ENCODE assay signal across 1 cellular context in the genomic region with DNA sequence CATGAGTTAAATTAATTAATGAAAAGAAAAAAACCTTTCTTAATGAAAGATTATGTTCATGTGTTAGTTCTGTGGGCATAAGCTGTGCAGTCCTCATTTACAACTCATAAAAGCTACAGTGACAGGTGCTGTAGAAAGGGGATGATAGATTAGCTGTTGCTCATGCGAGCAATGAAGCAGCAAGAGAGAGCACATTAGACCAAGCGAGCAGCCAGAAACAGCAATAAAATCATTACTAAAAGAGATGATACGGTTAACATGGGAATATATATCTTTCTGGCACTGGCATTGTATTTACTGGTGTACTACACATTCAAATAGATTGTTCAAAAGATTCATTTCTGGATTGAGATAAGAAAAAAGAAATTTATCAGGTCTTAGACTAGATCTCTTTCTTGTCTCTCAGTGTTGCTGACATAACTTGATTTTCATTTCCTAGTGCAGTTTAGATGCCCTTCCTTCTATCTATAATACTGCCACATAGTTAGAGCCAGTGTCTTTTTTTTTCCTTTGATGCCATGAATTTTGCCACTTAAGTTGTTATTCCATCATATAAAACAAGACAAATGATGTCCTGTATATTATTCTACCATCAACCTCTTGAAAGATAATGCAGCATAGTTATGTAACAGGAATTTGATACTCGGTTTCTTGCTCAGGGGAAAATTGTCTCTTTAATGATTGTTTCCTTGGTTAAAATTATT.
TF ChIP-seq lines count a peak whose summit lies in the region.

No MANE protein-coding gene starts in this region.

TF ChIP-seq in HEK293, 187 proteins besides CTCF, POLR2A, EP300 and RAD21 (continued from another document):
- TF ChIP-seq, protein P1, sequence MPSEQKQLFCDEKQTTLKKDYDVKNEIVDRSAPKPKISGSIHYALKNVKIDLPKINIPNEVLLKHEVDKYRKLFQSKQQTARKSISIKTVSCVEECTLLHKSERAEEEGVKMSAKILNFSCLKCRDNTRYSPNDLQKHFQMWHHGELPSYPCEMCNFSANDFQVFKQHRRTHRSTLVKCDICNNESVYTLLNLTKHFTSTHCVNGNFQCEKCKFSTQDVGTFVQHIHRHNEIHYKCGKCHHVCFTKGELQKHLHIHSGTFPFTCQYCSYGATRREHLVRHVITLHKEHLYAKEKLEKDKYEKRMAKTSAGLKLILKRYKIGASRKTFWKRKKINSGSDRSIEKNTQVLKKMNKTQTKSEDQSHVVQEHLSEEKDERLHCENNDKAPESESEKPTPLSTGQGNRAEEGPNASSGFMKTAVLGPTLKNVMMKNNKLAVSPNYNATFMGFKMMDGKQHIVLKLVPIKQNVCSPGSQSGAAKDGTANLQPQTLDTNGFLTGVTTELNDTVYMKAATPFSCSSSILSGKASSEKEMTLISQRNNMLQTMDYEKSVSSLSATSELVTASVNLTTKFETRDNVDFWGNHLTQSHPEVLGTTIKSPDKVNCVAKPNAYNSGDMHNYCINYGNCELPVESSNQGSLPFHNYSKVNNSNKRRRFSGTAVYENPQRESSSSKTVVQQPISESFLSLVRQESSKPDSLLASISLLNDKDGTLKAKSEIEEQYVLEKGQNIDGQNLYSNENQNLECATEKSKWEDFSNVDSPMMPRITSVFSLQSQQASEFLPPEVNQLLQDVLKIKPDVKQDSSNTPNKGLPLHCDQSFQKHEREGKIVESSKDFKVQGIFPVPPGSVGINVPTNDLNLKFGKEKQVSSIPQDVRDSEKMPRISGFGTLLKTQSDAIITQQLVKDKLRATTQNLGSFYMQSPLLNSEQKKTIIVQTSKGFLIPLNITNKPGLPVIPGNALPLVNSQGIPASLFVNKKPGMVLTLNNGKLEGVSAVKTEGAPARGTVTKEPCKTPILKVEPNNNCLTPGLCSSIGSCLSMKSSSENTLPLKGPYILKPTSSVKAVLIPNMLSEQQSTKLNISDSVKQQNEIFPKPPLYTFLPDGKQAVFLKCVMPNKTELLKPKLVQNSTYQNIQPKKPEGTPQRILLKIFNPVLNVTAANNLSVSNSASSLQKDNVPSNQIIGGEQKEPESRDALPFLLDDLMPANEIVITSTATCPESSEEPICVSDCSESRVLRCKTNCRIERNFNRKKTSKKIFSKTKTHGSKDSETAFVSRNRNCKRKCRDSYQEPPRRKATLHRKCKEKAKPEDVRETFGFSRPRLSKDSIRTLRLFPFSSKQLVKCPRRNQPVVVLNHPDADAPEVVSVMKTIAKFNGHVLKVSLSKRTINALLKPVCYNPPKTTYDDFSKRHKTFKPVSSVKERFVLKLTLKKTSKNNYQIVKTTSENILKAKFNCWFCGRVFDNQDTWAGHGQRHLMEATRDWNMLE (tag by site-specific recombination; conservative IDR thresholded peaks at IDR 0.05; ENCODE audit: low read depth): no peak
- peak; percentile 46; the same call in 1 of the 2 replicates for TF ChIP-seq ZBTB17 (tag by site-specific recombination; IDR thresholded peaks at IDR 0.05)
- TF ChIP-seq, protein P2, sequence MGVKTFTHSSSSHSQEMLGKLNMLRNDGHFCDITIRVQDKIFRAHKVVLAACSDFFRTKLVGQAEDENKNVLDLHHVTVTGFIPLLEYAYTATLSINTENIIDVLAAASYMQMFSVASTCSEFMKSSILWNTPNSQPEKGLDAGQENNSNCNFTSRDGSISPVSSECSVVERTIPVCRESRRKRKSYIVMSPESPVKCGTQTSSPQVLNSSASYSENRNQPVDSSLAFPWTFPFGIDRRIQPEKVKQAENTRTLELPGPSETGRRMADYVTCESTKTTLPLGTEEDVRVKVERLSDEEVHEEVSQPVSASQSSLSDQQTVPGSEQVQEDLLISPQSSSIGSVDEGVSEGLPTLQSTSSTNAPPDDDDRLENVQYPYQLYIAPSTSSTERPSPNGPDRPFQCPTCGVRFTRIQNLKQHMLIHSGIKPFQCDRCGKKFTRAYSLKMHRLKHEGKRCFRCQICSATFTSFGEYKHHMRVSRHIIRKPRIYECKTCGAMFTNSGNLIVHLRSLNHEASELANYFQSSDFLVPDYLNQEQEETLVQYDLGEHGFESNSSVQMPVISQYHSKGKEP (tag by site-specific recombination; IDR thresholded peaks at IDR 0.05): 0 out of 2 replicates have a peak, but pooled peaks have one; percentile 19
- peak; percentile 38; the same call in 1 of the 2 replicates for TF ChIP-seq OSR2 (tag by site-specific recombination; IDR thresholded peaks at IDR 0.05)
- TF ChIP-seq, protein P3, sequence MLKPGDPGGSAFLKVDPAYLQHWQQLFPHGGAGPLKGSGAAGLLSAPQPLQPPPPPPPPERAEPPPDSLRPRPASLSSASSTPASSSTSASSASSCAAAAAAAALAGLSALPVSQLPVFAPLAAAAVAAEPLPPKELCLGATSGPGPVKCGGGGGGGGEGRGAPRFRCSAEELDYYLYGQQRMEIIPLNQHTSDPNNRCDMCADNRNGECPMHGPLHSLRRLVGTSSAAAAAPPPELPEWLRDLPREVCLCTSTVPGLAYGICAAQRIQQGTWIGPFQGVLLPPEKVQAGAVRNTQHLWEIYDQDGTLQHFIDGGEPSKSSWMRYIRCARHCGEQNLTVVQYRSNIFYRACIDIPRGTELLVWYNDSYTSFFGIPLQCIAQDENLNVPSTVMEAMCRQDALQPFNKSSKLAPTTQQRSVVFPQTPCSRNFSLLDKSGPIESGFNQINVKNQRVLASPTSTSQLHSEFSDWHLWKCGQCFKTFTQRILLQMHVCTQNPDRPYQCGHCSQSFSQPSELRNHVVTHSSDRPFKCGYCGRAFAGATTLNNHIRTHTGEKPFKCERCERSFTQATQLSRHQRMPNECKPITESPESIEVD (tag by site-specific recombination; IDR thresholded peaks at IDR 0.05): peak; percentile 89
- no peak for TF ChIP-seq KLF1 (tag by site-specific recombination; IDR thresholded peaks at IDR 0.05)
- 0 out of 2 replicates have a peak, but pooled peaks have one; percentile 22 for TF ChIP-seq SP7 (tag by site-specific recombination; IDR thresholded peaks at IDR 0.05)
- TF ChIP-seq, protein P4, sequence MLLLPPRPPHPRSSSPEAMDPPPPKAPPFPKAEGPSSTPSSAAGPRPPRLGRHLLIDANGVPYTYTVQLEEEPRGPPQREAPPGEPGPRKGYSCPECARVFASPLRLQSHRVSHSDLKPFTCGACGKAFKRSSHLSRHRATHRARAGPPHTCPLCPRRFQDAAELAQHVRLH (tag by site-specific recombination; IDR thresholded peaks at IDR 0.05): 0 out of 2 replicates have a peak, but pooled peaks have one; percentile 12
- TF ChIP-seq FEZF1 (tag by site-specific recombination; IDR thresholded peaks at IDR 0.05): peak; percentile 97
- peak; percentile 52; the same call in 1 of the 2 replicates for TF ChIP-seq SCRT1 (tag by site-specific recombination; IDR thresholded peaks at IDR 0.05; ENCODE audit: borderline replicate concordance)
